11 cellular contexts compared by ENCODE assay signal in the genomic region with DNA sequence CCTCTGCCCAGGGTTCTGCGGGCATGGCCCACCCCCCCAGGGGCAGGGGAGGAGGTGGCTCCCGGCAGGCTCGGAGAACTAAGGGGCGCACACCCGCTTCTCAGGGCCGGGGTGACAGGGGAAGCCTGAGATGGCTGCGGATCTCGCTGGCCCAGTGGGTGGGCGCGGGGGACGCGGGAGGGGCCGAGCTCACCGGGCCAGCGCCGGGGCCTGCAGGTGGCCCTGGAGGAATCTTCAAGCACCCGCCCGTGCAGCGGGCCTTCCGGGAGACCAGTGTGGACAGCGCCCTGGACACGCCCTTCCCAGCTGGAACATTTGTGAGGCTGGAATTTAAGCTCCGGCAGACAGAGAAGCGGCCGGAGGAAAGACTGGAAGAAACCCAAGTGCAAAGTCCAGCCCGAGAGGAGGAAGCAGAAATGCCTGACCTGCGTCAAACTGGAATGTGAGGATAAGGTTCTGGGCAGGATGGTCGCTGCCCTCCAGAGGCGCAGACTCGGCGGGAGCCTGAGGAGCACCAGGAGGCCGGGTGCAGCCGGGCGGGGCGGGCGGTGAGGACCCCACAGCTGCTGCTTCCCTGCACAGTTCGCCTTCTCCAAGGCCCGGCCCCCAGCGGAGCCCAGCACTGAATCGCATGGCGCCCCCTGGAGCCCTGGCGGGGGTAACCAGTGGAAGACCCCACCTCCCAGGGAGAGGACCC. TPM values are rescaled to one million over a fixed set of nuclear protein-coding genes. Genes with fewer than 3 reads are reported as not detected.
DNase-seq lines count a peak whose midpoint lies in the region; TF ChIP-seq lines count a peak whose summit lies in the region.
"Not testable (repeated sequence)": the region's sequence is repeated elsewhere in the genome, so short reads cannot be mapped to it uniquely, and the experiment has no call there.
"Had no signal": no experiment of that assay in that cellular context is flagged by ENCODE, and none has a peak within 500 bp of the region (broad histone marks: within the 10 kb centered on the region; RNA-seq: fewer than 3 reads in every experiment).

No MANE protein-coding gene starts in this region.

- not testable (repeated sequence) for H3K9me3 ChIP-seq in AG04450 (ENCODE audit: control insufficient read depth, insufficient read depth, low read length); adipocyte (ENCODE audit: control insufficient read depth, low read length); esophagus muscularis mucosa

- TF ChIP-seq CTCF in AG04450 (IDR thresholded peaks at IDR 0.05; ENCODE audit: low read depth, low read length) (peak; percentile 45), HFF-Myc (IDR thresholded peaks at IDR 0.05; ENCODE audit: low read depth, low read length, missing control alignments) (peak; percentile 5), neural crest cell (conservative IDR thresholded peaks at IDR 0.05) (peak; percentile 57)
- not testable (repeated sequence) for TF ChIP-seq CTCF in esophagus muscularis mucosa (IDR thresholded peaks at IDR 0.05)

- H3K36me3 ChIP-seq in adipocyte (ENCODE audit: control insufficient read depth, insufficient read depth, low read length, severe bottlenecking); esophagus muscularis mucosa: not testable (repeated sequence)

- intact Hi-C loops in esophagus muscularis mucosa (cut with DNase I), result not testable (repeated sequence)

- POLR2A ChIA-PET in AG04450 (lab: Yijun Ruan, JAX), result interaction anchor here (1.2 kb wide), 1 partner anchor 11 kb away, joined by 3 read pairs; no protein-coding TSS in a partner anchor

- CTCF ChIA-PET in AG04450 (lab: Charles Lee), result interaction anchor here (0.6 kb wide), 3 partner anchors 12 to 1022 kb away, joined by 3 to 6 read pairs (median 3); no protein-coding TSS in a partner anchor

- peak overlapping the region; percentile 82 for H3K4me3 Mint-ChIP-seq in neural crest cell
- H3K4me3 Mint-ChIP-seq in stimulated activated naive CD8-positive, alpha-beta T cell treated with anti-CD3 and anti-CD28 coated beads, Interleukin-15, Interleukin-2, amounts not matched to agents 100 ng/mL and 50 ng/mL, for 24 hours, result peak overlapping the region; percentile 52

- H3K27ac ChIP-seq in AG04450 (ENCODE audit: low read depth, low read length); esophagus muscularis mucosa (replicated peaks in 1 of 4): not testable (repeated sequence)

- H3K36me3 Mint-ChIP-seq in neural crest cell (ENCODE audit: low read depth); stimulated activated naive CD8-positive, alpha-beta T cell treated with anti-CD3 and anti-CD28 coated beads, Interleukin-15, Interleukin-2, amounts not matched to agents 100 ng/mL and 50 ng/mL, for 24 hours (ENCODE audit: low read depth): not testable (repeated sequence)

- WGBS in esophagus muscularis mucosa, result under 1% methylated on average over 19 of the region's 42 CpGs

- TF ChIP-seq EP300 in esophagus muscularis mucosa (IDR thresholded peaks at IDR 0.05), result not testable (repeated sequence)

- not testable (repeated sequence) for H3K9ac ChIP-seq in adipocyte (ENCODE audit: low read length)

- not testable (repeated sequence) for TF ChIP-seq POLR2A in esophagus muscularis mucosa (IDR thresholded peaks at IDR 0.05; ENCODE audit: low read depth)

- H3K4me3 ChIP-seq in AG04450 (ENCODE audit: low read depth, low read length), result peak overlapping the region; percentile 63
- not testable (repeated sequence) for H3K4me3 ChIP-seq in HFF-Myc (replicated peaks; ENCODE audit: low read depth, low read length)
- peak overlapping the region; percentile 70 for H3K4me3 ChIP-seq in adipocyte (ENCODE audit: low read length)
- H3K4me3 ChIP-seq in esophagus muscularis mucosa, result peak overlapping the region; percentile 34 to 51 (median 38)

- H3K27me3 Mint-ChIP-seq in neural crest cell (ENCODE audit: low read depth), result peaks cover 86% of the 10 kb centered on the region
- H3K27me3 Mint-ChIP-seq in stimulated activated naive CD8-positive, alpha-beta T cell treated with anti-CD3 and anti-CD28 coated beads, Interleukin-15, Interleukin-2, amounts not matched to agents 100 ng/mL and 50 ng/mL, for 24 hours, result peaks cover 30% of the 10 kb centered on the region

- not testable (repeated sequence) for DNase-seq in AG04450 (ENCODE audit: low read depth, low spot score); HFF-Myc (ENCODE audit: extremely low read depth, low read depth); esophagus muscularis mucosa (ENCODE audit: extremely low spot score)
- peak; percentile 62 for DNase-seq in RKO (ENCODE audit: low spot score)
- peak; percentile 64 for DNase-seq in adipocyte (ENCODE audit: low read depth)
- peak; percentile 78 for DNase-seq in islet precursor cell
- peak; percentile 44 for DNase-seq in neural crest cell (ENCODE audit: low read depth, low spot score)

- H3K4me1 ChIP-seq in adipocyte (ENCODE audit: control insufficient read depth, insufficient read depth, low read length), result not testable (repeated sequence)
- peaks cover 8 to 16% (median 15%) of the 10 kb centered on the region in 4 donors for H3K4me1 ChIP-seq in esophagus muscularis mucosa

- H3K27ac Mint-ChIP-seq in neural crest cell (ENCODE audit: unreplicated experiment); stimulated activated naive CD8-positive, alpha-beta T cell treated with anti-CD3 and anti-CD28 coated beads, Interleukin-15, Interleukin-2, amounts not matched to agents 100 ng/mL and 50 ng/mL, for 24 hours: not testable (repeated sequence)

- not testable (repeated sequence) for H3K9me3 Mint-ChIP-seq in neural crest cell; stimulated activated naive CD8-positive, alpha-beta T cell treated with anti-CD3 and anti-CD28 coated beads, Interleukin-15, Interleukin-2, amounts not matched to agents 100 ng/mL and 50 ng/mL, for 24 hours

- not testable (repeated sequence) for H3K27me3 ChIP-seq in AG04450 (ENCODE audit: control insufficient read depth, insufficient read depth, low read length)
- H3K27me3 ChIP-seq in adipocyte (replicated peaks; ENCODE audit: control insufficient read depth, insufficient read depth, low read length) (peaks cover 18% of the 10 kb centered on the region), esophagus muscularis mucosa (peaks cover 4 to 94% (median 42%) of the 10 kb centered on the region in 4 donors)

- H3K4me1 Mint-ChIP-seq in neural crest cell; stimulated activated naive CD8-positive, alpha-beta T cell treated with anti-CD3 and anti-CD28 coated beads, Interleukin-15, Interleukin-2, amounts not matched to agents 100 ng/mL and 50 ng/mL, for 24 hours (ENCODE audit: low read depth): not testable (repeated sequence)

RNA-seq across cellular contexts. Expression of gene FRG2C, which starts 5.6 kb away (rescaled TPM):
- polyA plus RNA-seq in AG04450 (2011; rRNA removed), result not detected in 2 replicates
- polyA minus RNA-seq in AG04450 (2011; rRNA and poly(A)+ RNA removed), result not detected in 2 replicates
- total RNA-seq in esophagus muscularis mucosa, result not detected
- total RNA-seq in neural crest cell, result not detected in 2 replicates
- total RNA-seq: G401; omental fat pad; T-helper 2 cell treated with Interferon-gamma antibody and Interleukin-4, amounts not matched to agents 100 ng/mL and 5 ng/mL, for 36 hours had no signal
